8 cellular contexts compared by ENCODE assay signal in genomic region chr3:61358364-61358763, GRCh38.
DNase-seq lines count a peak whose midpoint lies in the region; ATAC-seq lines count a peak whose summit lies in the region.

No MANE protein-coding gene starts in this region.

- no peaks in the 10 kb centered on the region for H3K9me3 Mint-ChIP-seq in activated naive CD4-positive, alpha-beta T cell treated with anti-CD3 and anti-CD28 coated beads for 36 hours

- intact Hi-C loops in activated naive CD4-positive, alpha-beta T cell treated with anti-CD3 and anti-CD28 coated beads for 36 hours (cut with micrococcal nuclease), result no loop called here

- ATAC-seq in GM18520 (IDR thresholded peaks at IDR 0.05; ENCODE audit: unreplicated experiment), result peak; percentile 99
- ATAC-seq in HG02642 (IDR thresholded peaks at IDR 0.05; ENCODE audit: poor library complexity, unreplicated experiment), result peak; percentile 100

- DNase-seq in NOMO-1 treated with dmso at 0.1 percent for 144 hours (lab: John Stamatoyannopoulos, UW; ENCODE audit: unreplicated experiment) (peak; percentile 52), inferior parietal cortex (ENCODE audit: extremely low spot score) (peak; percentile 74), DMS114 treated with DMSO at 0.1 percent for 48 hours (lab: John Stamatoyannopoulos, UW; ENCODE audit: unreplicated experiment) (no peak), 8988T (no peak)
- no peak for DNase-seq in activated naive CD4-positive, alpha-beta T cell treated with anti-CD3 and anti-CD28 coated beads for 36 hours
- DNase-seq in stimulated activated naive CD4-positive, alpha-beta T cell (lab: John Stamatoyannopoulos, UW), result no peak

- H3K36me3 Mint-ChIP-seq in activated naive CD4-positive, alpha-beta T cell treated with anti-CD3 and anti-CD28 coated beads for 36 hours (ENCODE audit: low read depth), result no peaks in the 10 kb centered on the region

- H3K4me3 Mint-ChIP-seq in activated naive CD4-positive, alpha-beta T cell treated with anti-CD3 and anti-CD28 coated beads for 36 hours, result no peak overlapping the region

- CTCF ChIA-PET in activated naive CD4-positive, alpha-beta T cell treated with anti-CD3 and anti-CD28 coated beads for 36 hours (lab: Charles Lee), result no interaction called here

- H3K27ac Mint-ChIP-seq in activated naive CD4-positive, alpha-beta T cell treated with anti-CD3 and anti-CD28 coated beads for 36 hours, result no peak overlapping the region

- H3K4me1 Mint-ChIP-seq in activated naive CD4-positive, alpha-beta T cell treated with anti-CD3 and anti-CD28 coated beads for 36 hours (ENCODE audit: low read depth), result no peaks in the 10 kb centered on the region

- peaks cover 2% of the 10 kb centered on the region for H3K27me3 Mint-ChIP-seq in activated naive CD4-positive, alpha-beta T cell treated with anti-CD3 and anti-CD28 coated beads for 36 hours (ENCODE audit: low read depth)

Comparison
In these comparisons a context has a peak if more than half of its experiments do, and no peak if none do; other contexts are left out.
1. DNase-seq: peak in NOMO-1 treated with dmso at 0.1 percent for 144 hours (single experiment) and inferior parietal cortex (single experiment); none in DMS114 treated with DMSO at 0.1 percent for 48 hours (single experiment), activated naive CD4-positive, alpha-beta T cell treated with anti-CD3 and anti-CD28 coated beads for 36 hours (single experiment), stimulated activated naive CD4-positive, alpha-beta T cell (0 of 6) and 8988T (single experiment).